Comparison of ENCODE assay signal across 8 cellular contexts in genomic region chr4:75673027-75673958, GRCh38. TPM values are rescaled to one million over a fixed set of nuclear protein-coding genes. Genes with fewer than 3 reads are reported as not detected.
DNase-seq lines count a peak whose midpoint lies in the region; ATAC-seq, FAIRE-seq and TF ChIP-seq lines count a peak whose summit lies in the region.

G3BP2 (minus strand) TSS chr4:75673411; CDS start chr4:75662025, 11,386 bp downstream.

- H3K9ac ChIP-seq in adipocyte (ENCODE audit: low read length) = peak within 1 kb of the TSS; percentile 96

- no peaks in the 10 kb centered on the region for H3K36me3 ChIP-seq in adipocyte (ENCODE audit: control insufficient read depth, insufficient read depth, low read length, severe bottlenecking)
- no peaks in the 10 kb centered on the region for H3K36me3 ChIP-seq in pancreas
- H3K36me3 ChIP-seq in tibial artery = no peaks in the 10 kb centered on the region

- no peaks in the 10 kb centered on the region for H3K9me3 ChIP-seq in adipocyte (ENCODE audit: control insufficient read depth, low read length)
- no peaks in the 10 kb centered on the region for H3K9me3 ChIP-seq in pancreas
- no peaks in the 10 kb centered on the region for H3K9me3 ChIP-seq in tibial artery

- DNase-seq in NCI-H1436 (lab: John Stamatoyannopoulos, UW) = peak; percentile 97
- peak; percentile 97 for DNase-seq in T follicular helper cell (ENCODE audit: low read depth)
- peak; percentile 99 for DNase-seq in adipocyte (ENCODE audit: low read depth)
- peak; percentile 99 for DNase-seq in Right ventricle myocardium superior
- peak; percentile 96 to 99 (median 98) for DNase-seq in pancreas
- DNase-seq in tibial artery = peak; percentile 98 to 99

- intact Hi-C loops in Right ventricle myocardium superior (cut with DNase I) (loop anchor here (2.0 kb wide), 1 partner anchor 52 kb away; the partner anchor contains the start of gene USO1), pancreas (cut with DNase I) (loop anchor here in 1 of 3 donors (10.0 kb wide), 1 partner anchor 52 kb away; the partner anchor contains the start of gene USO1), tibial artery (cut with DNase I; ENCODE audit: low total_unique reads) (loop anchor here (1.0 kb wide), 1 partner anchor 51 kb away; the partner anchor contains the start of gene USO1)

- ATAC-seq in HG02798 (IDR thresholded peaks at IDR 0.05; ENCODE audit: poor library complexity, unreplicated experiment) = peak; percentile 96
- peak; percentile 99 for ATAC-seq in Right ventricle myocardium superior (ENCODE audit: poor library complexity)
- ATAC-seq in pancreas = peak; percentile 97 to 99 (median 98)

- H3K27ac ChIP-seq in pancreas (peak within 1 kb of the TSS; percentile 86 to 95 (median 90)), tibial artery (peak within 1 kb of the TSS; percentile 94 to 99)

- H3K4me1 ChIP-seq in adipocyte (ENCODE audit: control insufficient read depth, insufficient read depth, low read length) (peaks cover 23% of the 10 kb centered on the region), pancreas (peaks cover 4 to 26% (median 24%) of the 10 kb centered on the region in 3 donors), tibial artery (peaks cover 0 to 43% (median 14%) of the 10 kb centered on the region in 4 donors)

- H3K4me3 ChIP-seq in GM12875 (ENCODE audit: low read depth, low read length) (peak within 1 kb of the TSS; percentile 86), adipocyte (ENCODE audit: low read length) (peak within 1 kb of the TSS; percentile 97), pancreas (peak within 1 kb of the TSS; percentile 68 to 88 (median 84)), tibial artery (peak within 1 kb of the TSS; percentile 83 to 91)

- TF ChIP-seq CTCF in GM12875 (IDR thresholded peaks at IDR 0.05; ENCODE audit: borderline replicate concordance, insufficient read depth, low read depth, low read length) = no peak
- TF ChIP-seq CTCF in pancreas (IDR thresholded peaks at IDR 0.05) = no peak
- no peak for TF ChIP-seq CTCF in tibial artery (IDR thresholded peaks at IDR 0.05)

- H3K27me3 ChIP-seq in adipocyte (replicated peaks; ENCODE audit: control insufficient read depth, insufficient read depth, low read length) = no peaks in the 10 kb centered on the region
- H3K27me3 ChIP-seq in pancreas = no peaks in the 10 kb centered on the region
- H3K27me3 ChIP-seq in tibial artery = no peaks in the 10 kb centered on the region

- 0% methylated on average over 75 to 83 of the region's 83 CpGs for WGBS in pancreas, 2 donors

- FAIRE-seq in pancreas (lab: Jason Lieb, UNC) = peak; percentile 86

RNA-seq across cellular contexts. Expression of gene G3BP2, which starts in this region (rescaled TPM):
- 69.2 TPM for total RNA-seq in Right ventricle myocardium superior
- 10 to 100 TPM; 27.9 to 51.0 (median 42.4) TPM for total RNA-seq in pancreas
- 10 to 100 TPM in 1 of 2 donors, 1 to 10 TPM in 1; 7.8 to 34.1 TPM for polyA plus RNA-seq in pancreas

Comparison
In these comparisons a context has a peak if more than half of its experiments do, and no peak if none do; other contexts are left out.
1. Peak in every context shown above with its lines: DNase-seq, ATAC-seq, H3K4me3 ChIP-seq and H3K27ac ChIP-seq.